Comparison of ENCODE assay signal across 1 cellular context in the genomic region with DNA sequence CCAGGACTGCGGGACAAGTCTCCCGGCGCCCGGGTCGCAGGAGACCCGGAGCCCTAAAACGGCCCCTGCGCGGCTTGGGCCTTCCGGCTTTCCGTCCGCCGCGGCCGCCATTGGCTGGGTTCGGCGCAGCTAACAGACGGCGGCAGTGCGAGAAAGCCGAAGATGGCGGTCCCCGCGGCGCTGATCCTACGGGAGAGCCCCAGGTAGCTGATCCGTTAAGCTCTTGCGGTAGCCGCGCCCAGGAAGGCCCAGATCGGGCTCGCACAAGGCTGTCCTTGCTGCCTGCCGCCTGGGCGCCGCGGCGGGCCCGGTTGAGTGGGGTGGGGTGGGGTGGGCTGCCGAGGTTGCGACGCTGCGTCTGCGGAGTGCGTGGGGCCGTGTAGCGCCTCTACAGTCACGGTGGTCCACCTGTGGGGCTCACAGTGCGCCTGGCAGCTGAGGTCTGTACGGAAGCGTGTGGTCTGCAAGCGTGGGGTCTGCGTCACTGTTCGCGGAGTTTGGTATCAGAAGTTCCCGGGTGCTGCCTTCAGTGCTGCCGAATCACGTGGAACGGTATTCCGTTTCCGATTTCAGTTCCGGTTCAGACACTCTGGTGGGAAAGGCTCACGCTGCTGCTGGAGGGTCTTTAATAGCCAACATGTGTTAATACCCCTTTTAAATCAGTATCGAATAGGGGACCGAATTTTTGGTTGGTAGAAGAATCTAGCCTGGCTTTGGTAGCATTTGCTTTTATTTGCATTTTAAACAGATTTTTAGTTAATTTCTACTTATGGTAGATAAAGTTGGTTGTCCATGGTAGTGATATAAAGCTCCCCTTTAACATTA.
TF ChIP-seq lines count a peak whose summit lies in the region.

Gene COMMD10, plus strand, starts transcription at position 135 of the 825 bp plus-strand sequence.

TF ChIP-seq in HepG2, 621 proteins besides CTCF, POLR2A, EP300 and RAD21 (continued from another document and continues in another):
- TF ChIP-seq, protein P1, sequence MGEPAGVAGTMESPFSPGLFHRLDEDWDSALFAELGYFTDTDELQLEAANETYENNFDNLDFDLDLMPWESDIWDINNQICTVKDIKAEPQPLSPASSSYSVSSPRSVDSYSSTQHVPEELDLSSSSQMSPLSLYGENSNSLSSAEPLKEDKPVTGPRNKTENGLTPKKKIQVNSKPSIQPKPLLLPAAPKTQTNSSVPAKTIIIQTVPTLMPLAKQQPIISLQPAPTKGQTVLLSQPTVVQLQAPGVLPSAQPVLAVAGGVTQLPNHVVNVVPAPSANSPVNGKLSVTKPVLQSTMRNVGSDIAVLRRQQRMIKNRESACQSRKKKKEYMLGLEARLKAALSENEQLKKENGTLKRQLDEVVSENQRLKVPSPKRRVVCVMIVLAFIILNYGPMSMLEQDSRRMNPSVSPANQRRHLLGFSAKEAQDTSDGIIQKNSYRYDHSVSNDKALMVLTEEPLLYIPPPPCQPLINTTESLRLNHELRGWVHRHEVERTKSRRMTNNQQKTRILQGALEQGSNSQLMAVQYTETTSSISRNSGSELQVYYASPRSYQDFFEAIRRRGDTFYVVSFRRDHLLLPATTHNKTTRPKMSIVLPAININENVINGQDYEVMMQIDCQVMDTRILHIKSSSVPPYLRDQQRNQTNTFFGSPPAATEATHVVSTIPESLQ (CRISPR knock-in tag; conservative IDR thresholded peaks at IDR 0.05) = no peak
- TF ChIP-seq ZNF34 (CRISPR knock-in tag; IDR thresholded peaks at IDR 0.05; ENCODE audit: borderline replicate concordance) = no peak
- 0 out of 2 replicates have a peak, but pooled peaks have one; percentile 17 for TF ChIP-seq TARDBP (CRISPR knock-in tag; IDR thresholded peaks at IDR 0.05)
- TF ChIP-seq AGO1 (IDR thresholded peaks at IDR 0.05; ENCODE audit: low read depth, low read length, poor library complexity, severe bottlenecking) = no peak
- peak; percentile 68; the same call in 1 of the 2 replicates for TF ChIP-seq ZNF891 (CRISPR knock-in tag; IDR thresholded peaks at IDR 0.05)
- no peak for TF ChIP-seq MED13 (CRISPR knock-in tag; IDR thresholded peaks at IDR 0.05)
- no peak for TF ChIP-seq CAMTA2 (CRISPR knock-in tag; IDR thresholded peaks at IDR 0.05; ENCODE audit: borderline replicate concordance)
- no peak for TF ChIP-seq ZNF160 (CRISPR knock-in tag; IDR thresholded peaks at IDR 0.05)
- TF ChIP-seq, protein P2, sequence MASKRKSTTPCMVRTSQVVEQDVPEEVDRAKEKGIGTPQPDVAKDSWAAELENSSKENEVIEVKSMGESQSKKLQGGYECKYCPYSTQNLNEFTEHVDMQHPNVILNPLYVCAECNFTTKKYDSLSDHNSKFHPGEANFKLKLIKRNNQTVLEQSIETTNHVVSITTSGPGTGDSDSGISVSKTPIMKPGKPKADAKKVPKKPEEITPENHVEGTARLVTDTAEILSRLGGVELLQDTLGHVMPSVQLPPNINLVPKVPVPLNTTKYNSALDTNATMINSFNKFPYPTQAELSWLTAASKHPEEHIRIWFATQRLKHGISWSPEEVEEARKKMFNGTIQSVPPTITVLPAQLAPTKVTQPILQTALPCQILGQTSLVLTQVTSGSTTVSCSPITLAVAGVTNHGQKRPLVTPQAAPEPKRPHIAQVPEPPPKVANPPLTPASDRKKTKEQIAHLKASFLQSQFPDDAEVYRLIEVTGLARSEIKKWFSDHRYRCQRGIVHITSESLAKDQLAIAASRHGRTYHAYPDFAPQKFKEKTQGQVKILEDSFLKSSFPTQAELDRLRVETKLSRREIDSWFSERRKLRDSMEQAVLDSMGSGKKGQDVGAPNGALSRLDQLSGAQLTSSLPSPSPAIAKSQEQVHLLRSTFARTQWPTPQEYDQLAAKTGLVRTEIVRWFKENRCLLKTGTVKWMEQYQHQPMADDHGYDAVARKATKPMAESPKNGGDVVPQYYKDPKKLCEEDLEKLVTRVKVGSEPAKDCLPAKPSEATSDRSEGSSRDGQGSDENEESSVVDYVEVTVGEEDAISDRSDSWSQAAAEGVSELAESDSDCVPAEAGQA (IDR thresholded peaks at IDR 0.05; ENCODE audit: low read depth) = peak; percentile 79
- TF ChIP-seq, protein P2 (CRISPR knock-in tag; IDR thresholded peaks at IDR 0.05; ENCODE audit: borderline replicate concordance) = peak; percentile 73; the same call in 1 of the 2 replicates
- no peak for TF ChIP-seq HOXA9 (CRISPR knock-in tag; IDR thresholded peaks at IDR 0.05; ENCODE audit: borderline replicate concordance)
- peak; percentile 92; the same call in 1 of the 2 replicates for TF ChIP-seq ZNF737 (CRISPR knock-in tag; IDR thresholded peaks at IDR 0.05; ENCODE audit: borderline replicate concordance)
- TF ChIP-seq HMGXB4 (CRISPR knock-in tag; IDR thresholded peaks at IDR 0.05; ENCODE audit: borderline replicate concordance in 1 of 2, low read depth in 1 of 2) = peak in 1 of 2 experiments; percentile 85; a peak in 2 of 4 replicates
- TF ChIP-seq ZBTB20 (CRISPR knock-in tag; IDR thresholded peaks at IDR 0.05; ENCODE audit: borderline replicate concordance, low read depth) = peak; percentile 73
- TF ChIP-seq, protein P3, sequence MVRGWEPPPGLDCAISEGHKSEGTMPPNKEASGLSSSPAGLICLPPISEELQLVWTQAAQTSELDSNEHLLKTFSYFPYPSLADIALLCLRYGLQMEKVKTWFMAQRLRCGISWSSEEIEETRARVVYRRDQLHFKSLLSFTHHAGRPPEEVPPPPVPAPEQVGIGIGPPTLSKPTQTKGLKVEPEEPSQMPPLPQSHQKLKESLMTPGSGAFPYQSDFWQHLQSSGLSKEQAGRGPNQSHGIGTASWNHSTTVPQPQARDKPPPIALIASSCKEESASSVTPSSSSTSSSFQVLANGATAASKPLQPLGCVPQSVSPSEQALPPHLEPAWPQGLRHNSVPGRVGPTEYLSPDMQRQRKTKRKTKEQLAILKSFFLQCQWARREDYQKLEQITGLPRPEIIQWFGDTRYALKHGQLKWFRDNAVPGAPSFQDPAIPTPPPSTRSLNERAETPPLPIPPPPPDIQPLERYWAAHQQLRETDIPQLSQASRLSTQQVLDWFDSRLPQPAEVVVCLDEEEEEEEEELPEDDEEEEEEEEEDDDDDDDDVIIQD (CRISPR knock-in tag; IDR thresholded peaks at IDR 0.05; ENCODE audit: low read depth) = peak; percentile 68
- TF ChIP-seq RARA (CRISPR knock-in tag; IDR thresholded peaks at IDR 0.05) = no peak
- no peak for TF ChIP-seq ZFP36 (IDR thresholded peaks at IDR 0.05; ENCODE audit: borderline replicate concordance, low read depth, low read length, partially characterized antibody)
- TF ChIP-seq ETS1 (CRISPR knock-in tag; IDR thresholded peaks at IDR 0.05) = no peak
- TF ChIP-seq, protein P4, sequence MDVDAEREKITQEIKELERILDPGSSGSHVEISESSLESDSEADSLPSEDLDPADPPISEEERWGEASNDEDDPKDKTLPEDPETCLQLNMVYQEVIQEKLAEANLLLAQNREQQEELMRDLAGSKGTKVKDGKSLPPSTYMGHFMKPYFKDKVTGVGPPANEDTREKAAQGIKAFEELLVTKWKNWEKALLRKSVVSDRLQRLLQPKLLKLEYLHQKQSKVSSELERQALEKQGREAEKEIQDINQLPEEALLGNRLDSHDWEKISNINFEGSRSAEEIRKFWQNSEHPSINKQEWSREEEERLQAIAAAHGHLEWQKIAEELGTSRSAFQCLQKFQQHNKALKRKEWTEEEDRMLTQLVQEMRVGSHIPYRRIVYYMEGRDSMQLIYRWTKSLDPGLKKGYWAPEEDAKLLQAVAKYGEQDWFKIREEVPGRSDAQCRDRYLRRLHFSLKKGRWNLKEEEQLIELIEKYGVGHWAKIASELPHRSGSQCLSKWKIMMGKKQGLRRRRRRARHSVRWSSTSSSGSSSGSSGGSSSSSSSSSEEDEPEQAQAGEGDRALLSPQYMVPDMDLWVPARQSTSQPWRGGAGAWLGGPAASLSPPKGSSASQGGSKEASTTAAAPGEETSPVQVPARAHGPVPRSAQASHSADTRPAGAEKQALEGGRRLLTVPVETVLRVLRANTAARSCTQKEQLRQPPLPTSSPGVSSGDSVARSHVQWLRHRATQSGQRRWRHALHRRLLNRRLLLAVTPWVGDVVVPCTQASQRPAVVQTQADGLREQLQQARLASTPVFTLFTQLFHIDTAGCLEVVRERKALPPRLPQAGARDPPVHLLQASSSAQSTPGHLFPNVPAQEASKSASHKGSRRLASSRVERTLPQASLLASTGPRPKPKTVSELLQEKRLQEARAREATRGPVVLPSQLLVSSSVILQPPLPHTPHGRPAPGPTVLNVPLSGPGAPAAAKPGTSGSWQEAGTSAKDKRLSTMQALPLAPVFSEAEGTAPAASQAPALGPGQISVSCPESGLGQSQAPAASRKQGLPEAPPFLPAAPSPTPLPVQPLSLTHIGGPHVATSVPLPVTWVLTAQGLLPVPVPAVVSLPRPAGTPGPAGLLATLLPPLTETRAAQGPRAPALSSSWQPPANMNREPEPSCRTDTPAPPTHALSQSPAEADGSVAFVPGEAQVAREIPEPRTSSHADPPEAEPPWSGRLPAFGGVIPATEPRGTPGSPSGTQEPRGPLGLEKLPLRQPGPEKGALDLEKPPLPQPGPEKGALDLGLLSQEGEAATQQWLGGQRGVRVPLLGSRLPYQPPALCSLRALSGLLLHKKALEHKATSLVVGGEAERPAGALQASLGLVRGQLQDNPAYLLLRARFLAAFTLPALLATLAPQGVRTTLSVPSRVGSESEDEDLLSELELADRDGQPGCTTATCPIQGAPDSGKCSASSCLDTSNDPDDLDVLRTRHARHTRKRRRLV (CRISPR knock-in tag; IDR thresholded peaks at IDR 0.05) = no peak
- TF ChIP-seq ZNF709 (CRISPR knock-in tag; IDR thresholded peaks at IDR 0.05) = no peak
- TF ChIP-seq ZNF558 (CRISPR knock-in tag; IDR thresholded peaks at IDR 0.05; ENCODE audit: borderline replicate concordance) = peak; percentile 78
- TF ChIP-seq, protein P5, sequence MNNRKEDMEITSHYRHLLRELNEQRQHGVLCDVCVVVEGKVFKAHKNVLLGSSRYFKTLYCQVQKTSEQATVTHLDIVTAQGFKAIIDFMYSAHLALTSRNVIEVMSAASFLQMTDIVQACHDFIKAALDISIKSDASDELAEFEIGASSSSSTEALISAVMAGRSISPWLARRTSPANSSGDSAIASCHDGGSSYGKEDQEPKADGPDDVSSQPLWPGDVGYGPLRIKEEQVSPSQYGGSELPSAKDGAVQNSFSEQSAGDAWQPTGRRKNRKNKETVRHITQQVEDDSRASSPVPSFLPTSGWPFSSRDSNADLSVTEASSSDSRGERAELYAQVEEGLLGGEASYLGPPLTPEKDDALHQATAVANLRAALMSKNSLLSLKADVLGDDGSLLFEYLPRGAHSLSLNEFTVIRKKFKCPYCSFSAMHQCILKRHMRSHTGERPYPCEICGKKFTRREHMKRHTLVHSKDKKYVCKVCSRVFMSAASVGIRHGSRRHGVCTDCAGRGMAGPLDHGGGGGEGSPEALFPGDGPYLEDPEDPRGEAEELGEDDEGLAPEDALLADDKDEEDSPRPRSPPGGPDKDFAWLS (CRISPR knock-in tag; IDR thresholded peaks at IDR 0.05; ENCODE audit: borderline replicate concordance) = no peak
- no peak for TF ChIP-seq SNRNP70 (IDR thresholded peaks at IDR 0.05; ENCODE audit: low read depth, low read length)
- TF ChIP-seq PHF5A (CRISPR knock-in tag; IDR thresholded peaks at IDR 0.05; ENCODE audit: low read depth, unreplicated experiment) = no peak
- TF ChIP-seq, protein P6, sequence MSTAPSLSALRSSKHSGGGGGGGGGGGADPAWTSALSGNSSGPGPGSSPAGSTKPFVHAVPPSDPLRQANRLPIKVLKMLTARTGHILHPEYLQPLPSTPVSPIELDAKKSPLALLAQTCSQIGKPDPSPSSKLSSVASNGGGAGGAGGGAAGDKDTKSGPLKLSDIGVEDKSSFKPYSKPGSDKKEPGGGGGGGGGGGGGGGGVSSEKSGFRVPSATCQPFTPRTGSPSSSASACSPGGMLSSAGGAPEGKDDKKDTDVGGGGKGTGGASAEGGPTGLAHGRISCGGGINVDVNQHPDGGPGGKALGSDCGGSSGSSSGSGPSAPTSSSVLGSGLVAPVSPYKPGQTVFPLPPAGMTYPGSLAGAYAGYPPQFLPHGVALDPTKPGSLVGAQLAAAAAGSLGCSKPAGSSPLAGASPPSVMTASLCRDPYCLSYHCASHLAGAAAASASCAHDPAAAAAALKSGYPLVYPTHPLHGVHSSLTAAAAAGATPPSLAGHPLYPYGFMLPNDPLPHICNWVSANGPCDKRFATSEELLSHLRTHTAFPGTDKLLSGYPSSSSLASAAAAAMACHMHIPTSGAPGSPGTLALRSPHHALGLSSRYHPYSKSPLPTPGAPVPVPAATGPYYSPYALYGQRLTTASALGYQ (CRISPR knock-in tag; IDR thresholded peaks at IDR 0.05) = peak; percentile 40; the same call in 1 of the 2 replicates
- TF ChIP-seq ZNF296 (CRISPR knock-in tag; conservative IDR thresholded peaks at IDR 0.05) = no peak
- peak; percentile 83 for TF ChIP-seq PHF20 (CRISPR knock-in tag; IDR thresholded peaks at IDR 0.05)
- TF ChIP-seq ZNF329 (CRISPR knock-in tag; IDR thresholded peaks at IDR 0.05; ENCODE audit: low read depth) = 0 out of 2 replicates have a peak, but pooled peaks have one; percentile 56
- TF ChIP-seq ZNF670 (CRISPR knock-in tag; IDR thresholded peaks at IDR 0.05; ENCODE audit: borderline replicate concordance) = 0 out of 2 replicates have a peak, but pooled peaks have one; percentile 16
